ENCODE assay signal across 1 cellular context in the genomic region with DNA sequence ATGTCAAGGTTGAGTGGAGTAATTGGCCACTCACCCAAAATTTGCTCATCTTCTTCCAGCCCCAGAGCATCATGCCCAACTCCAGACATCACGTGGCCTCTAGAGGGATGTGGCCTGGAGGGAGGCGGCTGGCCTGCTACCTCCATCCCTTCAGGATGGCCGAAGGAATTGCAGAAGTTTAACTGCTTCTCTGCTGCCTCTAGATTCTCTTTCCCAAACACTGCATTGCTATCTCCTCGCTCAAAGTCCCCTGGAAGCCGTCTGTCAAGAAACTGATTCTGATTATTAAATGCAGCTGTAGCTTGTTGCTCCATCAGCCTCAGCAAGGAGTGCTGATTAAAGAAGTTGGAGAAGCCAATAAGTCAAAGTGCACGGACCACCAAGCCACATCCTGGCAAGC.
TF ChIP-seq lines count a peak whose summit lies in the region.

No MANE protein-coding gene starts in this region.

TF ChIP-seq in K562, 482 proteins besides CTCF, POLR2A, EP300 and RAD21 (continued from another document and continues in another):
- TF ChIP-seq ZNF79 (CRISPR knock-in tag; IDR thresholded peaks at IDR 0.05; ENCODE audit: low read depth) (no peak), MAFG (tag; conservative IDR thresholded peaks at IDR 0.05) (no peak), BRD4 (IDR thresholded peaks at IDR 0.05) (no peak), CSDE1 (IDR thresholded peaks at IDR 0.05) (no peak), PHTF2 (CRISPR knock-in tag; IDR thresholded peaks at IDR 0.05) (no peak), RFX1 (IDR thresholded peaks at IDR 0.05) (no peak), CHD1 (IDR thresholded peaks at IDR 0.05; ENCODE audit: low read length) (no peak), POLR2G (IDR thresholded peaks at IDR 0.05; ENCODE audit: low read depth, low read length) (no peak), TCF7 (IDR thresholded peaks at IDR 0.05; ENCODE audit: borderline replicate concordance) (no peak), ZNF75A (CRISPR knock-in tag; IDR thresholded peaks at IDR 0.05) (no peak), ZBTB11 (CRISPR knock-in tag; IDR thresholded peaks at IDR 0.05) (no peak), JUND (IDR thresholded peaks at IDR 0.05; ENCODE audit: borderline replicate concordance, low read depth, low read length) (no peak), JUND (tag; IDR thresholded peaks at IDR 0.05; ENCODE audit: borderline replicate concordance, low read depth, low read length) (no peak), ARNT (IDR thresholded peaks at IDR 0.05) (no peak), MGA (IDR thresholded peaks at IDR 0.05) (0 out of 2 replicates have a peak, but pooled peaks have one; percentile 28), SREBF2 (CRISPR knock-in tag; IDR thresholded peaks at IDR 0.05) (no peak), DDX20 (tag; IDR thresholded peaks at IDR 0.05; ENCODE audit: low read depth) (no peak), FOXJ2 (tag; IDR thresholded peaks at IDR 0.05) (0 out of 2 replicates have a peak, but pooled peaks have one; percentile 8), NFYB (IDR thresholded peaks at IDR 0.05; ENCODE audit: extremely low read depth, insufficient read length) (no peak), CEBPZ (IDR thresholded peaks at IDR 0.05; ENCODE audit: borderline replicate concordance, low read depth, low read length) (no peak), CBFA2T3 (IDR thresholded peaks at IDR 0.05) (peak; percentile 49), GABPA (tag; conservative IDR thresholded peaks at IDR 0.05; ENCODE audit: low read depth) (no peak), SRSF3 (IDR thresholded peaks at IDR 0.05; ENCODE audit: insufficient read depth, low read length) (no peak), MTA3 (IDR thresholded peaks at IDR 0.05; ENCODE audit: borderline replicate concordance) (no peak)
- TF ChIP-seq, protein P1, sequence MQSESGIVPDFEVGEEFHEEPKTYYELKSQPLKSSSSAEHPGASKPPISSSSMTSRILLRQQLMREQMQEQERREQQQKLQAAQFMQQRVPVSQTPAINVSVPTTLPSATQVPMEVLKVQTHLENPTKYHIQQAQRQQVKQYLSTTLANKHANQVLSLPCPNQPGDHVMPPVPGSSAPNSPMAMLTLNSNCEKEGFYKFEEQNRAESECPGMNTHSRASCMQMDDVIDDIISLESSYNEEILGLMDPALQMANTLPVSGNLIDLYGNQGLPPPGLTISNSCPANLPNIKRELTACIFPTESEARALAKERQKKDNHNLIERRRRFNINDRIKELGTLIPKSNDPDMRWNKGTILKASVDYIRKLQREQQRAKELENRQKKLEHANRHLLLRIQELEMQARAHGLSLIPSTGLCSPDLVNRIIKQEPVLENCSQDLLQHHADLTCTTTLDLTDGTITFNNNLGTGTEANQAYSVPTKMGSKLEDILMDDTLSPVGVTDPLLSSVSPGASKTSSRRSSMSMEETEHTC (IDR thresholded peaks at IDR 0.05), result no peak
- TF ChIP-seq, protein P2, sequence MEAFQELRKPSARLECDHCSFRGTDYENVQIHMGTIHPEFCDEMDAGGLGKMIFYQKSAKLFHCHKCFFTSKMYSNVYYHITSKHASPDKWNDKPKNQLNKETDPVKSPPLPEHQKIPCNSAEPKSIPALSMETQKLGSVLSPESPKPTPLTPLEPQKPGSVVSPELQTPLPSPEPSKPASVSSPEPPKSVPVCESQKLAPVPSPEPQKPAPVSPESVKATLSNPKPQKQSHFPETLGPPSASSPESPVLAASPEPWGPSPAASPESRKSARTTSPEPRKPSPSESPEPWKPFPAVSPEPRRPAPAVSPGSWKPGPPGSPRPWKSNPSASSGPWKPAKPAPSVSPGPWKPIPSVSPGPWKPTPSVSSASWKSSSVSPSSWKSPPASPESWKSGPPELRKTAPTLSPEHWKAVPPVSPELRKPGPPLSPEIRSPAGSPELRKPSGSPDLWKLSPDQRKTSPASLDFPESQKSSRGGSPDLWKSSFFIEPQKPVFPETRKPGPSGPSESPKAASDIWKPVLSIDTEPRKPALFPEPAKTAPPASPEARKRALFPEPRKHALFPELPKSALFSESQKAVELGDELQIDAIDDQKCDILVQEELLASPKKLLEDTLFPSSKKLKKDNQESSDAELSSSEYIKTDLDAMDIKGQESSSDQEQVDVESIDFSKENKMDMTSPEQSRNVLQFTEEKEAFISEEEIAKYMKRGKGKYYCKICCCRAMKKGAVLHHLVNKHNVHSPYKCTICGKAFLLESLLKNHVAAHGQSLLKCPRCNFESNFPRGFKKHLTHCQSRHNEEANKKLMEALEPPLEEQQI (IDR thresholded peaks at IDR 0.05), result no peak
- TF ChIP-seq, protein P3, sequence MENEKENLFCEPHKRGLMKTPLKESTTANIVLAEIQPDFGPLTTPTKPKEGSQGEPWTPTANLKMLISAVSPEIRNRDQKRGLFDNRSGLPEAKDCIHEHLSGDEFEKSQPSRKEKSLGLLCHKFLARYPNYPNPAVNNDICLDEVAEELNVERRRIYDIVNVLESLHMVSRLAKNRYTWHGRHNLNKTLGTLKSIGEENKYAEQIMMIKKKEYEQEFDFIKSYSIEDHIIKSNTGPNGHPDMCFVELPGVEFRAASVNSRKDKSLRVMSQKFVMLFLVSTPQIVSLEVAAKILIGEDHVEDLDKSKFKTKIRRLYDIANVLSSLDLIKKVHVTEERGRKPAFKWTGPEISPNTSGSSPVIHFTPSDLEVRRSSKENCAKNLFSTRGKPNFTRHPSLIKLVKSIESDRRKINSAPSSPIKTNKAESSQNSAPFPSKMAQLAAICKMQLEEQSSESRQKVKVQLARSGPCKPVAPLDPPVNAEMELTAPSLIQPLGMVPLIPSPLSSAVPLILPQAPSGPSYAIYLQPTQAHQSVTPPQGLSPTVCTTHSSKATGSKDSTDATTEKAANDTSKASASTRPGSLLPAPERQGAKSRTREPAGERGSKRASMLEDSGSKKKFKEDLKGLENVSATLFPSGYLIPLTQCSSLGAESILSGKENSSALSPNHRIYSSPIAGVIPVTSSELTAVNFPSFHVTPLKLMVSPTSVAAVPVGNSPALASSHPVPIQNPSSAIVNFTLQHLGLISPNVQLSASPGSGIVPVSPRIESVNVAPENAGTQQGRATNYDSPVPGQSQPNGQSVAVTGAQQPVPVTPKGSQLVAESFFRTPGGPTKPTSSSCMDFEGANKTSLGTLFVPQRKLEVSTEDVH (IDR thresholded peaks at IDR 0.05; ENCODE audit: low read depth, partially characterized antibody), result no peak
